In the genomic region with DNA sequence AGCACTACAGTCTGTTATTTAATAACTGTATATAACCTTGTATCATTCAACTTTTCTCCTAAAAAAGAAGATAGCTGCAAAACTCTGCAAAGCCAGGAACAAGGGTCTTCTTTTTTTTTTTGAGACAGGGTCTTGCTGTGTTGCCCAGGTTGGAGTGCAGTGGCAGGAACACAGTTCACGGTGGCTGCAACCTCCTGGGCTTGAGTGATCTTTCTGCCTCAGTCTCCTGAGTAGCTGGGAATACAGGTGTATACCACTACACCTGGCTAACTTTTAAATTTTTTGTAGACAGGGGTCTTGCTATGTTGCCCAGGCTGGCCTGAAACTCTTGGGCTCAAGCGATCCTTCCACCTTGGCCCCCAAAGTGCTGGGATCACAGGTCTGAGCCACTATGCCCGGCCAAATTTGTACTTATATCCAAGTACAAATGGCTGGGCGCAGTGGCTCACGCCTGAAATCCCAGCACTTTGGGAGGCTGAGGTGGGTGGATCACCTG, we compare ENCODE assay signal across 20 cellular contexts. TPM values are rescaled to one million over a fixed set of nuclear protein-coding genes. Genes with fewer than 3 reads are reported as not detected.
DNase-seq lines count a peak whose midpoint lies in the region; ATAC-seq, FAIRE-seq and TF ChIP-seq lines count a peak whose summit lies in the region.
"Had no signal": no experiment of that assay in that cellular context is flagged by ENCODE, and none has a peak within 500 bp of the region (broad histone marks: within the 10 kb centered on the region; RNA-seq: fewer than 3 reads in every experiment).

No MANE protein-coding gene starts in this region.

- H3K9me3 Mint-ChIP-seq in CD14-positive monocyte: peaks cover under 1 to 5% (median 2%) of the 10 kb centered on the region in 7 donors
- no peaks in the 10 kb centered on the region for H3K9me3 Mint-ChIP-seq in stimulated activated memory B cell treated with anti-CD40 and anti-IgM and Interleukin-4, amounts not matched to agents 10 μg/mL and 1 μg/mL and 100 μg/mL, for 72 hours

- H3K56ac ChIP-seq in H1 (replicated peaks; ENCODE audit: insufficient read length, low read depth, low read length): no peak overlapping the region

- no peak overlapping the region for H3K27ac ChIP-seq in H1 (ENCODE audit: low read depth, low read length)
- H3K27ac ChIP-seq: A549; BLaER1 treated with 17β-estradiol and CSF1 and Interleukin-3, amounts not matched to agents 10 nM and 100 nM had no signal

- no peak for ATAC-seq in T-helper 17 cell
- no peak for ATAC-seq in stimulated activated memory B cell treated with anti-CD40 and anti-IgM and Interleukin-4, amounts not matched to agents 10 μg/mL and 1 μg/mL and 100 μg/mL, for 72 hours
- ATAC-seq in GM18861 (IDR thresholded peaks at IDR 0.05; ENCODE audit: unreplicated experiment): no peak
- no peak for ATAC-seq in GM21737 (IDR thresholded peaks at IDR 0.05; ENCODE audit: unreplicated experiment)
- ATAC-seq: A549, HCT116 had no signal

- H2BK20ac ChIP-seq in H1 (ENCODE audit: low read length): no peak overlapping the region

- H4K20me1 ChIP-seq in H1 (replicated peaks in 1 of 2; ENCODE audit: control insufficient read depth in 1 of 2, insufficient read depth in 2 of 2, low read length in 2 of 2): peaks cover 0 to 1% of the 10 kb centered on the region in 2 experiments

- H3K18ac ChIP-seq in H1 (ENCODE audit: extremely low read depth, low read length): no peak overlapping the region

- H4K5ac ChIP-seq in H1 (ENCODE audit: insufficient read length, low read depth, low read length): no peak overlapping the region

- H3K79me1 ChIP-seq in H1 (ENCODE audit: low read depth, low read length): no peaks in the 10 kb centered on the region

- TF ChIP-seq RAD21 in H1 (IDR thresholded peaks at IDR 0.05 in 1 of 2, conservative IDR thresholded peaks at IDR 0.05 in 1 of 2; ENCODE audit: low read depth in 2 of 2, low read length in 2 of 2): no peak

- CTCF ChIA-PET in H1 (lab: Charles Lee; ENCODE audit: partially characterized antibody): interaction anchor here (0.6 to 9.8 kb wide), 24 partner anchors 13 to 865 kb away, joined by 3 to 118 read pairs (median 4); a partner anchor contains a TSS

- POLR2A ChIA-PET in H1 (lab: Charles Lee; ENCODE audit: partially characterized antibody): no interaction called here

- H3K4me3 ChIP-seq in H1 (ENCODE audit: extremely low read depth in 1 of 4, insufficient read depth in 2 of 4, low read depth in 3 of 4, low read length in 4 of 4): no peak overlapping the region
- H3K4me3 ChIP-seq: A549; BLaER1 treated with 17β-estradiol and CSF1 and Interleukin-3, amounts not matched to agents 10 nM and 100 nM; GM23248 had no signal

- DNase-seq in CD14-positive monocyte (ENCODE audit: low spot score) (no peak), T-helper 17 cell (no peak), H1 (ENCODE audit: low read depth in 1 of 2, low spot score in 2 of 2) (no peak), DMS79 treated with DMSO at 0.1 percent for 48 hours (lab: John Stamatoyannopoulos, UW) (no peak)
- DNase-seq: 8988T, BE2C, Caco-2, DMS153, GDM1, H9 had no signal

- H3K4me1 ChIP-seq in H1 (replicated peaks in 1 of 4; ENCODE audit: control insufficient read depth in 3 of 4, insufficient read depth in 4 of 4, low read length in 3 of 4): no peaks in the 10 kb centered on the region
- H3K4me1 ChIP-seq: BE2C had no signal

- H3K27ac Mint-ChIP-seq in CD14-positive monocyte (peak overlapping the region in 4 of 7 donors; percentile 13 to 82 (median 40)), T-helper 17 cell (peak overlapping the region; percentile 34)
- H3K27ac Mint-ChIP-seq in stimulated activated memory B cell treated with anti-CD40 and anti-IgM and Interleukin-4, amounts not matched to agents 10 μg/mL and 1 μg/mL and 100 μg/mL, for 72 hours: peak overlapping the region; percentile 27
- H3K27ac Mint-ChIP-seq: H9 had no signal

- H2BK5ac ChIP-seq in H1 (ENCODE audit: low read depth, low read length): no peak overlapping the region

- H3K23me2 ChIP-seq in H1 (ENCODE audit: low read depth, low read length): no peaks in the 10 kb centered on the region

- TF ChIP-seq EP300 in H1 (IDR thresholded peaks at IDR 0.05; ENCODE audit: borderline replicate concordance in 1 of 2, low read depth in 2 of 2, low read length in 2 of 2): no peak

- H3K14ac ChIP-seq in H1 (ENCODE audit: insufficient read length): no peak overlapping the region

- no peak for TF ChIP-seq CTCF in CD14-positive monocyte (IDR thresholded peaks at IDR 0.05)
- no peak for TF ChIP-seq CTCF in H1 (IDR thresholded peaks at IDR 0.05; ENCODE audit: control extremely low read depth in 1 of 3, insufficient read depth in 1 of 3, low read depth in 1 of 3, low read length in 3 of 3)

- intact Hi-C loops in CD14-positive monocyte (cut with micrococcal nuclease): loop anchor here (10.0 kb wide), 3 partner anchors 169 to 299 kb away; a partner anchor contains a TSS

- TF ChIP-seq POLR2A in H1 (IDR thresholded peaks at IDR 0.05; ENCODE audit: control extremely low read depth in 1 of 2, low read depth in 2 of 2, low read length in 2 of 2): no peak

- no peak for FAIRE-seq in H1 (lab: Jason Lieb, UNC)
- FAIRE-seq: GM18507 had no signal

- no peak overlapping the region for H3K4me3 Mint-ChIP-seq in CD14-positive monocyte
- H3K4me3 Mint-ChIP-seq in T-helper 17 cell: no peak overlapping the region
- no peak overlapping the region for H3K4me3 Mint-ChIP-seq in stimulated activated memory B cell treated with anti-CD40 and anti-IgM and Interleukin-4, amounts not matched to agents 10 μg/mL and 1 μg/mL and 100 μg/mL, for 72 hours
- H3K4me3 Mint-ChIP-seq: CD4-positive, alpha-beta memory T cell; H9; HFFc6 had no signal

- H4K8ac ChIP-seq in H1 (ENCODE audit: extremely low read depth, insufficient read depth, low read length): no peak overlapping the region

- no peak overlapping the region for H4K91ac ChIP-seq in H1 (replicated peaks; ENCODE audit: insufficient read length, low read length)

- no peak overlapping the region for H3K4ac ChIP-seq in H1 (replicated peaks; ENCODE audit: insufficient read length, low read depth, low read length)

- peaks cover 10% of the 10 kb centered on the region for H3K4me1 Mint-ChIP-seq in CD14-positive monocyte
- H3K4me1 Mint-ChIP-seq in T-helper 17 cell: peaks cover 12% of the 10 kb centered on the region
- peaks cover 13% of the 10 kb centered on the region for H3K4me1 Mint-ChIP-seq in stimulated activated memory B cell treated with anti-CD40 and anti-IgM and Interleukin-4, amounts not matched to agents 10 μg/mL and 1 μg/mL and 100 μg/mL, for 72 hours
- H3K4me1 Mint-ChIP-seq: H9 had no signal

- H3K27me3 Mint-ChIP-seq in CD14-positive monocyte (ENCODE audit: low read depth in 3 of 3): peaks cover 0 to 2% (median 0%) of the 10 kb centered on the region in 3 donors
- no peaks in the 10 kb centered on the region for H3K27me3 Mint-ChIP-seq in T-helper 17 cell
- H3K27me3 Mint-ChIP-seq in stimulated activated memory B cell treated with anti-CD40 and anti-IgM and Interleukin-4, amounts not matched to agents 10 μg/mL and 1 μg/mL and 100 μg/mL, for 72 hours: no peaks in the 10 kb centered on the region
- H3K27me3 Mint-ChIP-seq: CD4-positive, alpha-beta memory T cell had no signal

- H2BK120ac ChIP-seq in H1 (replicated peaks; ENCODE audit: low read depth, low read length): no peak overlapping the region

- no peaks in the 10 kb centered on the region for H3K79me2 ChIP-seq in H1 (ENCODE audit: control insufficient read depth in 1 of 2, insufficient read depth in 2 of 2, low read length in 2 of 2)

- H2BK12ac ChIP-seq in H1 (ENCODE audit: low read depth, low read length): no peak overlapping the region

- H3K36me3 Mint-ChIP-seq in CD14-positive monocyte (peaks cover 41 to 67% of the 10 kb centered on the region in 2 donors), T-helper 17 cell (ENCODE audit: low read depth) (peaks cover 7% of the 10 kb centered on the region)
- peaks cover 35% of the 10 kb centered on the region for H3K36me3 Mint-ChIP-seq in stimulated activated memory B cell treated with anti-CD40 and anti-IgM and Interleukin-4, amounts not matched to agents 10 μg/mL and 1 μg/mL and 100 μg/mL, for 72 hours

- H3K9me3 ChIP-seq in T-helper 17 cell (ENCODE audit: control insufficient read depth, low read length, poor library complexity, severe bottlenecking): no peaks in the 10 kb centered on the region
- H3K9me3 ChIP-seq in H1 (ENCODE audit: insufficient read depth in 2 of 2, low read depth in 1 of 2, low read length in 1 of 2): no peaks in the 10 kb centered on the region
- H3K9me3 ChIP-seq: A549, BE2C, Caco-2 had no signal

- H2AFZ ChIP-seq in H1 (ENCODE audit: low read length): no peak overlapping the region
- H2AFZ ChIP-seq: GM23248 had no signal

- peaks cover 5 to 64% (median 27%) of the 10 kb centered on the region in 4 experiments; a peak in 7 of 8 replicates for H3K36me3 ChIP-seq in H1 (ENCODE audit: control insufficient read depth in 2 of 4, insufficient read depth in 4 of 4, low read length in 3 of 4)

- H2BK15ac ChIP-seq in H1 (ENCODE audit: low read length): no peak overlapping the region

- 97% methylated on average over 5 of the region's 5 CpGs; no CpG with 5 or more reads in 1 of the 2 experiments for WGBS in H1 (ENCODE audit: extremely low coverage in 1 of 2, insufficient coverage in 1 of 2, insufficient read length in 1 of 2, insufficient replicate concordance in 2 of 2, low coverage in 1 of 2, low lambda C conversion rate in 2 of 2, missing lambda C conversion rate in 1 of 2), 2 experiments

- H2AK5ac ChIP-seq in H1 (ENCODE audit: low read depth, low read length): no peak overlapping the region

- no peak overlapping the region for H3K23ac ChIP-seq in H1 (ENCODE audit: insufficient read length)

- H3K4me2 ChIP-seq in H1 (ENCODE audit: insufficient read depth in 1 of 2, low read depth in 2 of 2, low read length in 2 of 2): no peak overlapping the region
- H3K4me2 ChIP-seq: A549; BLaER1 treated with 17β-estradiol and CSF1 and Interleukin-3, amounts not matched to agents 10 nM and 100 nM had no signal

- no peak overlapping the region for H3K9ac ChIP-seq in H1 (replicated peaks in 1 of 4; ENCODE audit: extremely low read depth in 1 of 4, low read depth in 3 of 4, low read length in 3 of 4)
- H3K9ac ChIP-seq: BLaER1 treated with 17β-estradiol and CSF1 and Interleukin-3, amounts not matched to agents 10 nM and 100 nM; GM23248 had no signal

- no peaks in the 10 kb centered on the region for H3K27me3 ChIP-seq in H1 (replicated peaks in 1 of 4; ENCODE audit: control insufficient read depth in 3 of 4, extremely low read depth in 1 of 4, insufficient read depth in 3 of 4, low read length in 3 of 4)
- H3K27me3 ChIP-seq: BE2C; BLaER1 treated with 17β-estradiol and CSF1 and Interleukin-3, amounts not matched to agents 10 nM and 100 nM had no signal

RNA-seq across cellular contexts. Expression of a gene that starts 19.2 kb away (rescaled TPM):
- polyA plus RNA-seq in CD14-positive monocyte (10 to 100 TPM; 12.7 to 16.4 TPM), H1 (2011; rRNA removed) (2.7 and 5.4 TPM in 2 replicates)
- 10 to 100 TPM; 16.9 to 27.2 TPM for total RNA-seq in T-helper 17 cell
- 35.0 and 35.8 TPM in 2 replicates for total RNA-seq in H1 (2021; fragmentation: NEBNext Ultra II Directional; extraction: Animal tissue kit (Norgen Biotek cat#: 25700))
- 8.2 TPM for polyA plus RNA-seq in H1 (2011; cell fraction: cytosol; rRNA removed)
- polyA plus RNA-seq in H1 (2011; cell fraction: nucleus; rRNA removed): 7.7 TPM
- 18.6 to 39.7 TPM (median 24.2 TPM) in 4 replicates for polyA plus RNA-seq in H1 (2012, experiment 1 of 2)
- polyA plus RNA-seq in H1 (2012, experiment 2 of 2): 0.97 TPM
- 19.2 TPM for polyA plus RNA-seq in H1 (2013, experiment 1 of 2)
- 23.2 TPM for polyA plus RNA-seq in H1 (2013, experiment 2 of 2)
- 12.8 and 19.1 TPM in 2 replicates for polyA minus RNA-seq in H1 (2011; rRNA and poly(A)+ RNA removed)
- 12.8 TPM for polyA minus RNA-seq in H1 (2011; cell fraction: cytosol; rRNA and poly(A)+ RNA removed)
- 37.9 TPM for polyA minus RNA-seq in H1 (2011; cell fraction: nucleus; rRNA and poly(A)+ RNA removed)

RNA-seq across cellular contexts. Expression of a gene that starts 21.4 kb away (rescaled TPM):
- polyA plus RNA-seq in CD14-positive monocyte: not detected
- total RNA-seq in T-helper 17 cell: not detected
- 0.26 and 0.33 TPM in 2 replicates for total RNA-seq in H1 (2021; fragmentation: NEBNext Ultra II Directional; extraction: Animal tissue kit (Norgen Biotek cat#: 25700))
- 0.39 and 0.45 TPM in 2 replicates for polyA plus RNA-seq in H1 (2011; rRNA removed)
- 0.66 TPM for polyA plus RNA-seq in H1 (2011; cell fraction: cytosol; rRNA removed)
- 0.37 TPM for polyA plus RNA-seq in H1 (2011; cell fraction: nucleus; rRNA removed)
- polyA plus RNA-seq in H1 (2012, experiment 1 of 2): 0.39 to 1.1 TPM (median 0.57 TPM) in 4 replicates
- 0.21 TPM for polyA plus RNA-seq in H1 (2012, experiment 2 of 2)
- polyA plus RNA-seq in H1 (2013, experiment 1 of 2): 0.10 TPM
- 0.09 TPM for polyA plus RNA-seq in H1 (2013, experiment 2 of 2)
- 1.3 and 1.4 TPM in 2 replicates for polyA minus RNA-seq in H1 (2011; rRNA and poly(A)+ RNA removed)
- polyA minus RNA-seq in H1 (2011; cell fraction: cytosol; rRNA and poly(A)+ RNA removed): 0.73 TPM
- 0.50 TPM for polyA minus RNA-seq in H1 (2011; cell fraction: nucleus; rRNA and poly(A)+ RNA removed)
- total RNA-seq: CD4-positive, alpha-beta memory T cell; GM23248; HFFc6 had no signal
- polyA plus RNA-seq: A549; CD4-positive, alpha-beta memory T cell; GM23248 had no signal
